Comparison of ENCODE assay signal across 31 cellular contexts in genomic region chr1:182095946-182096345, GRCh38. TPM values are rescaled to one million over a fixed set of nuclear protein-coding genes. Genes with fewer than 3 reads are reported as not detected.
"Had no signal": no experiment of that assay in that cellular context is flagged by ENCODE, and none has a peak within 500 bp of the region (broad histone marks: within the 10 kb centered on the region; RNA-seq: fewer than 3 reads in every experiment).

No MANE protein-coding gene starts in this region.

- FAIRE-seq: astrocyte had no signal

- H3K27me3 ChIP-seq: left lung, sigmoid colon, stomach, suprapubic skin, tibial nerve, vagina had no signal

- H3K4me3 ChIP-seq: coronary artery, left lung, lung, sigmoid colon, smooth muscle cell, stomach, suprapubic skin, tibial nerve, vagina had no signal

- H3K4me2 ChIP-seq: smooth muscle cell had no signal

- H3K27ac ChIP-seq: coronary artery, left lung, sigmoid colon, stomach, suprapubic skin, tibial nerve, vagina had no signal

- H3K4me1 ChIP-seq: left lung, sigmoid colon, vagina had no signal

- H3K9me3 ChIP-seq: left lung, sigmoid colon, stomach, suprapubic skin, vagina had no signal

- DNase-seq: activated B cell treated with CpG ODN at 0.5 μM for 24 hours; activated CD4-positive, alpha-beta T cell treated with anti-CD3 and anti-CD28 coated beads for 36 hours; activated CD4-positive, alpha-beta T cell treated with anti-CD3 and anti-CD28 coated beads, Interleukin-2, amount 50 U/mL, for 4 hours; activated CD8-positive, alpha-beta memory T cell treated with anti-CD3 and anti-CD28 coated beads for 24 hours; activated CD8-positive, alpha-beta memory T cell treated with anti-CD3 and anti-CD28 coated beads, Interleukin-2, amount 50 U/mL, for 4 hours; activated naive CD4-positive, alpha-beta T cell; activated naive CD8-positive, alpha-beta T cell treated with anti-CD3 and anti-CD28 coated beads for 36 hours; activated T-cell treated with anti-CD3 and anti-CD28 coated beads, Interleukin-2, amount 50 U/mL, for 4 hours; cerebellar nuclear complex; foreskin fibroblast; left lung; midbrain; natural killer cell; retina; sigmoid colon; stimulated activated CD4-positive, alpha-beta T cell treated with anti-CD3 and anti-CD28 coated beads, Interleukin-15, amount 100 ng/mL, for 24 hours; stomach; T-helper 9 cell had no signal

- H3K36me3 ChIP-seq: left lung, sigmoid colon, stomach, suprapubic skin, tibial nerve, vagina had no signal

- ATAC-seq: activated CD4-positive, alpha-beta T cell treated with anti-CD3 and anti-CD28 coated beads for 36 hours; activated T-cell treated with anti-CD3 and anti-CD28 coated beads, Interleukin-2, amount 50 U/mL, for 4 hours; left lung; natural killer cell; stimulated activated memory B cell treated with anti-CD40 and anti-IgM and Interleukin-4, amounts not matched to agents 10 μg/mL and 1 μg/mL and 100 μg/mL, for 72 hours had no signal

RNA-seq across cellular contexts. Expression of gene ZNF648, which starts 34.4 kb away (rescaled TPM):
- total RNA-seq: activated B cell treated with CpG ODN at 0.5 μM for 24 hours; activated CD4-positive, alpha-beta T cell treated with anti-CD3 and anti-CD28 coated beads for 36 hours; activated naive CD8-positive, alpha-beta T cell treated with anti-CD3 and anti-CD28 coated beads for 36 hours; activated T-cell treated with anti-CD3 and anti-CD28 coated beads, Interleukin-2, amount 50 U/mL, for 4 hours; activated T-helper 2 cell treated with anti-CD3 and anti-CD28 coated beads, Interferon-gamma antibody, Interleukin-2, Interleukin-4, amounts not matched to agents 10 μg/mL and 5 μg/mL and 100 μg/mL, durations not matched to agents 14 hours and 24 hours and 36 hours; astrocyte; epithelial cell of proximal tubule; fibroblast of lung; glomerular endothelial cell; natural killer cell; osteoblast; smooth muscle cell; vagina had no signal
- polyA plus RNA-seq: fibroblast of lung, smooth muscle cell had no signal
